23 cellular contexts compared by ENCODE assay signal in the genomic region with DNA sequence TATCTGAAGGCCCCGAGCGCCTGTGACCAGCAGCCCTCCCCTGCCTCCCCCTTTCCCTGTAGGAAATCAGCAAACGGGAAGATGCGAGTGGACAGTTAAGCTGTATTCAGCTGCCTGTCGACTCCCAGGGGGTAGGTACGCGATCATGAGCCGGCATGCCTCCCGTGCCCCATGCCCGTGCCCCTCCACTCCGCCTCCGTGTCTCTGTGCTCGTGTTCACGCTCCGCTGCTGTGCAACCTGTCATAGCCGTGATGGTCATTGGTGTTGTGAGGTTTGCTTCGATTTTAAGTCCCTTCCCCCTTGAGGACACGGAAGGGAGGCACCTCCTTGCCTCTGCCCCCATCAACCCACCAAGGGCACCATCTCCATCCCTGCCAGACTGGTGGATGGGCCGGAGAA. TPM values are rescaled to one million over a fixed set of nuclear protein-coding genes. Genes with fewer than 3 reads are reported as not detected.
"Had no signal": no experiment of that assay in that cellular context is flagged by ENCODE, and none has a peak within 500 bp of the region (broad histone marks: within the 10 kb centered on the region; RNA-seq: fewer than 3 reads in every experiment).

No MANE protein-coding gene starts in this region.

- H3K27me3 Mint-ChIP-seq: naive thymus-derived CD4-positive, alpha-beta T cell had no signal

- DNase-seq: effector CD8-positive, alpha-beta T cell; heart left ventricle; hippocampal formation; kidney glomerular epithelial cell; mammary epithelial cell; naive thymus-derived CD4-positive, alpha-beta T cell; nephron progenitor cell; nucleus accumbens; ovary; small intestine; stimulated activated CD4-positive, alpha-beta T cell treated with anti-CD3 and anti-CD28 coated beads, Interleukin-12 subunit alpha, Interleukin-12 subunit beta, amount 100 ng/mL, for 4 hours; stimulated activated naive CD4-positive, alpha-beta T cell; stomach; substantia nigra; transverse colon had no signal

- H3K4me3 ChIP-seq: coronary artery, heart left ventricle, ovary, stomach, thoracic aorta, transverse colon had no signal

- H3K4me1 ChIP-seq: transverse colon had no signal

- H3K9me3 Mint-ChIP-seq: naive thymus-derived CD4-positive, alpha-beta T cell; nephron progenitor cell had no signal

- H3K27me3 ChIP-seq: heart left ventricle, ovary, stomach, transverse colon had no signal

- H3K4me3 Mint-ChIP-seq: naive thymus-derived CD4-positive, alpha-beta T cell; nephron progenitor cell had no signal

- H3K36me3 Mint-ChIP-seq: naive thymus-derived CD4-positive, alpha-beta T cell had no signal

- H3K27ac ChIP-seq: coronary artery, heart left ventricle, ovary, stomach, thoracic aorta, transverse colon had no signal

- H3K9me3 ChIP-seq: heart left ventricle, ovary, stomach, thoracic aorta, transverse colon had no signal

- ATAC-seq: esophagus mucosa; heart left ventricle; left lobe of liver; naive thymus-derived CD4-positive, alpha-beta T cell; right cardiac atrium had no signal

- H3K4me1 Mint-ChIP-seq: naive thymus-derived CD4-positive, alpha-beta T cell had no signal

- H3K36me3 ChIP-seq: heart left ventricle, ovary, stomach, thoracic aorta, transverse colon had no signal

RNA-seq across cellular contexts. Expression of a gene that starts 34.4 kb away (rescaled TPM):
- total RNA-seq: dermis microvascular lymphatic vessel endothelial cell; glomerular endothelial cell; naive thymus-derived CD4-positive, alpha-beta T cell had no signal
- polyA plus RNA-seq: naive thymus-derived CD4-positive, alpha-beta T cell had no signal

RNA-seq across cellular contexts. Expression of a gene that starts 39.8 kb away (rescaled TPM):
- total RNA-seq: frontal cortex had no signal
- polyA plus RNA-seq: naive thymus-derived CD4-positive, alpha-beta T cell had no signal
